8 cellular contexts compared by ENCODE assay signal in genomic region chr1:99820546-99820945, GRCh38. TPM values are rescaled to one million over a fixed set of nuclear protein-coding genes. Genes with fewer than 3 reads are reported as not detected.
DNase-seq lines count a peak whose midpoint lies in the region; ATAC-seq and TF ChIP-seq lines count a peak whose summit lies in the region.

No MANE protein-coding gene starts in this region.

- no peak overlapping the region for H3K4me2 ChIP-seq in PC-9

- no peaks in the 10 kb centered on the region for H3K36me3 ChIP-seq in naive thymus-derived CD4-positive, alpha-beta T cell (ENCODE audit: control insufficient read depth in 2 of 3, insufficient read depth in 3 of 3, low read length in 3 of 3)
- no peaks in the 10 kb centered on the region for H3K36me3 ChIP-seq in PC-9 (ENCODE audit: low read depth)

- no peaks in the 10 kb centered on the region for H3K27me3 Mint-ChIP-seq in activated CD4-positive, alpha-beta T cell treated with anti-CD3 and anti-CD28 coated beads for 36 hours
- peaks cover 0 to 9% (median 0%) of the 10 kb centered on the region in 5 donors for H3K27me3 Mint-ChIP-seq in naive thymus-derived CD4-positive, alpha-beta T cell
- H3K27me3 Mint-ChIP-seq in progenitor cell of endocrine pancreas, result no peaks in the 10 kb centered on the region

- H3K4me3 Mint-ChIP-seq in activated CD4-positive, alpha-beta T cell treated with anti-CD3 and anti-CD28 coated beads for 36 hours, result no peak overlapping the region
- peak overlapping the region in 6 of 10 donors; percentile 5 to 78 (median 12) for H3K4me3 Mint-ChIP-seq in naive thymus-derived CD4-positive, alpha-beta T cell
- H3K4me3 Mint-ChIP-seq in progenitor cell of endocrine pancreas (ENCODE audit: low read depth), result no peak overlapping the region

- no peaks in the 10 kb centered on the region for H3K9me3 ChIP-seq in naive thymus-derived CD4-positive, alpha-beta T cell (ENCODE audit: control insufficient read depth in 2 of 3, low read length in 3 of 3)
- H3K9me3 ChIP-seq in PC-9 (ENCODE audit: insufficient read depth, low read depth), result no peaks in the 10 kb centered on the region

- H3F3A ChIP-seq in PC-9 (ENCODE audit: insufficient read depth, low read depth), result no peaks in the 10 kb centered on the region

- ATAC-seq in activated CD4-positive, alpha-beta T cell treated with anti-CD3 and anti-CD28 coated beads for 36 hours, result peak; percentile 98
- peak; percentile 91 for ATAC-seq in GM21737 (IDR thresholded peaks at IDR 0.05; ENCODE audit: unreplicated experiment)
- ATAC-seq in naive thymus-derived CD4-positive, alpha-beta T cell, result peak; percentile 67

- CTCF ChIA-PET in activated CD4-positive, alpha-beta T cell treated with anti-CD3 and anti-CD28 coated beads for 36 hours (lab: Charles Lee), result no interaction called here
- CTCF ChIA-PET in naive thymus-derived CD4-positive, alpha-beta T cell (lab: Charles Lee), result no interaction called here
- CTCF ChIA-PET in PC-9 (lab: Charles Lee), result no interaction called here

- no peaks in the 10 kb centered on the region for H3K36me3 Mint-ChIP-seq in activated CD4-positive, alpha-beta T cell treated with anti-CD3 and anti-CD28 coated beads for 36 hours (ENCODE audit: low read depth)
- H3K36me3 Mint-ChIP-seq in naive thymus-derived CD4-positive, alpha-beta T cell, result peaks cover 0 to 5% (median 0%) of the 10 kb centered on the region in 5 donors
- peaks cover 1% of the 10 kb centered on the region for H3K36me3 Mint-ChIP-seq in progenitor cell of endocrine pancreas (ENCODE audit: insufficient read depth)

- no peaks in the 10 kb centered on the region for H3K79me2 ChIP-seq in PC-9 (ENCODE audit: low read depth)

- intact Hi-C loops in activated CD4-positive, alpha-beta T cell treated with anti-CD3 and anti-CD28 coated beads for 36 hours (cut with DNase I, micrococcal nuclease), result no loop called here
- intact Hi-C loops in naive thymus-derived CD4-positive, alpha-beta T cell (cut with micrococcal nuclease), result no loop called here
- intact Hi-C loops in PC-9 (cut with micrococcal nuclease; ENCODE audit: unreplicated experiment), result no loop called here

- POLR2A ChIA-PET in activated CD4-positive, alpha-beta T cell treated with anti-CD3 and anti-CD28 coated beads for 36 hours (lab: Charles Lee), result no interaction called here
- POLR2A ChIA-PET in naive thymus-derived CD4-positive, alpha-beta T cell (lab: Charles Lee), result no interaction called here
- POLR2A ChIA-PET in PC-9 (lab: Charles Lee; ENCODE audit: unreplicated experiment), result no interaction called here

- peak; percentile 61 for DNase-seq in activated CD4-positive, alpha-beta T cell treated with anti-CD3 and anti-CD28 coated beads for 36 hours
- DNase-seq in activated CD4-positive, alpha-beta T cell treated with anti-CD3 and anti-CD28 coated beads for 1 hour, result no peak
- DNase-seq in KG1 (lab: John Stamatoyannopoulos, UW) (peak; percentile 33), PC-9 (no peak), progenitor cell of endocrine pancreas (ENCODE audit: low spot score, unreplicated experiment) (no peak)
- DNase-seq in naive thymus-derived CD4-positive, alpha-beta T cell, result peak in 5 of 9 donors; percentile 2 to 37 (median 21)
- no peak for DNase-seq in stimulated activated naive CD4-positive, alpha-beta T cell treated with Interleukin-2 at 50 U/mL for 16 hours (lab: John Stamatoyannopoulos, UW)

- peaks cover 3% of the 10 kb centered on the region for H3K9me3 Mint-ChIP-seq in activated CD4-positive, alpha-beta T cell treated with anti-CD3 and anti-CD28 coated beads for 36 hours (ENCODE audit: low read depth)
- H3K9me3 Mint-ChIP-seq in naive thymus-derived CD4-positive, alpha-beta T cell, result peaks cover 0 to 7% (median 0%) of the 10 kb centered on the region in 11 donors
- H3K9me3 Mint-ChIP-seq in progenitor cell of endocrine pancreas (ENCODE audit: low read depth), result peaks cover 4% of the 10 kb centered on the region

- H3K4me1 Mint-ChIP-seq in activated CD4-positive, alpha-beta T cell treated with anti-CD3 and anti-CD28 coated beads for 36 hours, result peaks cover 15% of the 10 kb centered on the region
- H3K4me1 Mint-ChIP-seq in naive thymus-derived CD4-positive, alpha-beta T cell, result peaks cover 11 to 24% (median 16%) of the 10 kb centered on the region in 7 donors
- no peaks in the 10 kb centered on the region for H3K4me1 Mint-ChIP-seq in progenitor cell of endocrine pancreas (ENCODE audit: low read depth)

- H4K20me1 ChIP-seq in PC-9 (ENCODE audit: insufficient read depth), result no peaks in the 10 kb centered on the region

- no peak overlapping the region for H3K27ac ChIP-seq in naive thymus-derived CD4-positive, alpha-beta T cell (ENCODE audit: low read depth, low read length)
- H3K27ac ChIP-seq in PC-9, result no peak overlapping the region

- no peak overlapping the region for H3K4me3 ChIP-seq in naive thymus-derived CD4-positive, alpha-beta T cell (ENCODE audit: low read length)
- no peak overlapping the region for H3K4me3 ChIP-seq in PC-9

- H3K27me3 ChIP-seq in naive thymus-derived CD4-positive, alpha-beta T cell (ENCODE audit: control insufficient read depth in 2 of 2, insufficient read depth in 2 of 2, low read length in 2 of 2), result no peaks in the 10 kb centered on the region
- no peaks in the 10 kb centered on the region for H3K27me3 ChIP-seq in PC-9 (ENCODE audit: insufficient read depth, low read depth)

- BruUV-seq in PC-9 (replicated peaks; lab: Mats Ljungman, UMichigan), result no TSS peak

- H3K27ac Mint-ChIP-seq in activated CD4-positive, alpha-beta T cell treated with anti-CD3 and anti-CD28 coated beads for 36 hours, result no peak overlapping the region
- peak overlapping the region in 3 of 9 donors; percentile 3 to 33 (median 11) for H3K27ac Mint-ChIP-seq in naive thymus-derived CD4-positive, alpha-beta T cell
- H3K27ac Mint-ChIP-seq in progenitor cell of endocrine pancreas, result no peak overlapping the region

- peaks cover 0 to 3% of the 10 kb centered on the region in 2 donors for H3K4me1 ChIP-seq in naive thymus-derived CD4-positive, alpha-beta T cell (ENCODE audit: control insufficient read depth in 2 of 2, insufficient read depth in 2 of 2, low read length in 2 of 2)
- H3K4me1 ChIP-seq in PC-9 (replicated peaks; ENCODE audit: insufficient read depth), result no peaks in the 10 kb centered on the region

- no peak for TF ChIP-seq CTCF in PC-9 (conservative IDR thresholded peaks at IDR 0.05)
- no peak for TF ChIP-seq CTCF in progenitor cell of endocrine pancreas (IDR thresholded peaks at IDR 0.05; ENCODE audit: unreplicated experiment)

- H3K9me2 ChIP-seq in PC-9 (ENCODE audit: insufficient read depth), result no peaks in the 10 kb centered on the region

- no peak overlapping the region for H2AFZ ChIP-seq in PC-9

RNA-seq across cellular contexts. Expression of gene AGL, which starts 29.6 kb away (rescaled TPM):
- total RNA-seq in activated CD4-positive, alpha-beta T cell treated with anti-CD3 and anti-CD28 coated beads for 36 hours, result 10 to 100 TPM; 14.6 to 18.3 TPM
- 10 to 100 TPM; 11.5 to 20.1 (median 12.5) TPM for total RNA-seq in naive thymus-derived CD4-positive, alpha-beta T cell
- 10 to 100 TPM; 10.8 to 12.6 TPM for polyA plus RNA-seq in naive thymus-derived CD4-positive, alpha-beta T cell
- total RNA-seq in PC-9 (2021) (13.2 and 15.7 TPM in 2 replicates), progenitor cell of endocrine pancreas (26.6 and 29.4 TPM in 2 replicates)

RNA-seq across cellular contexts. Expression of gene FRRS1, which starts 54.1 kb away (rescaled TPM):
- 1 to 10 TPM; 2.0 to 2.9 TPM for total RNA-seq in activated CD4-positive, alpha-beta T cell treated with anti-CD3 and anti-CD28 coated beads for 36 hours
- 1 to 10 TPM in 1 of 5 experiments, under 1 TPM in 4; 0.22 to 1.4 (median 0.63) TPM for total RNA-seq in naive thymus-derived CD4-positive, alpha-beta T cell
- polyA plus RNA-seq in naive thymus-derived CD4-positive, alpha-beta T cell, result under 1 TPM in 1 of 2 donors, not detected in 1; 0.10 TPM
- 4.1 and 7.3 TPM in 2 replicates for total RNA-seq in PC-9 (2021)
- total RNA-seq in progenitor cell of endocrine pancreas, result 7.6 and 8.6 TPM in 2 replicates

Comparison
In these comparisons a context has a peak if more than half of its experiments do, and no peak if none do; other contexts are left out.
1. DNase-seq: peak in activated CD4-positive, alpha-beta T cell treated with anti-CD3 and anti-CD28 coated beads for 36 hours (single experiment), KG1 (single experiment) and naive thymus-derived CD4-positive, alpha-beta T cell (5 of 9); none in activated CD4-positive, alpha-beta T cell treated with anti-CD3 and anti-CD28 coated beads for 1 hour (single experiment), stimulated activated naive CD4-positive, alpha-beta T cell treated with Interleukin-2 at 50 U/mL for 16 hours (single experiment), PC-9 (0 of 2) and progenitor cell of endocrine pancreas (single experiment).
2. H3K4me3 Mint-ChIP-seq: peak in naive thymus-derived CD4-positive, alpha-beta T cell (6 of 10); none in activated CD4-positive, alpha-beta T cell treated with anti-CD3 and anti-CD28 coated beads for 36 hours (single experiment) and progenitor cell of endocrine pancreas (single experiment).
3. Peak in every context shown above with its lines, with median percentiles within 50 percentile points of each other: ATAC-seq.